In genomic region chr10:63543576-63543962, GRCh38 we compare ENCODE assay signal across 15 cellular contexts.
"Had no signal": no experiment of that assay in that cellular context is flagged by ENCODE, and none has a peak within 500 bp of the region (broad histone marks: within the 10 kb centered on the region; RNA-seq: fewer than 3 reads in every experiment).

No MANE protein-coding gene starts in this region.

- H3K4me1 ChIP-seq: colonic mucosa had no signal

- H3K27me3 Mint-ChIP-seq: activated CD4-positive, alpha-beta T cell treated with anti-CD3 and anti-CD28 coated beads for 36 hours; activated naive CD8-positive, alpha-beta T cell treated with anti-CD3 and anti-CD28 coated beads for 36 hours had no signal

- H3K9me3 ChIP-seq: colonic mucosa, left ventricle myocardium inferior, spleen, upper lobe of right lung had no signal

- H3K9me3 Mint-ChIP-seq: activated naive CD8-positive, alpha-beta T cell treated with anti-CD3 and anti-CD28 coated beads for 36 hours; WTC11 had no signal

- H3K27ac Mint-ChIP-seq: activated naive CD8-positive, alpha-beta T cell treated with anti-CD3 and anti-CD28 coated beads for 36 hours had no signal

- ATAC-seq: activated CD4-positive, alpha-beta T cell treated with anti-CD3 and anti-CD28 coated beads for 36 hours; upper lobe of right lung; WTC11 had no signal

- H3K27ac ChIP-seq: colonic mucosa, left ventricle myocardium inferior, spleen, upper lobe of right lung had no signal

- DNase-seq: activated CD4-positive, alpha-beta T cell treated with anti-CD3 and anti-CD28 coated beads for 36 hours; activated CD4-positive, alpha-beta T cell treated with anti-CD3 and anti-CD28 coated beads, Interleukin-2, amount 50 U/mL, for 48 hours; activated naive CD4-positive, alpha-beta T cell; activated naive CD8-positive, alpha-beta T cell treated with anti-CD3 and anti-CD28 coated beads for 36 hours; amniotic stem cell; colonic mucosa; head of caudate nucleus; kidney glomerular epithelial cell; left ventricle myocardium inferior; nephron progenitor cell; retina; spleen; stimulated activated naive CD4-positive, alpha-beta T cell; upper lobe of right lung had no signal

- H3K36me3 ChIP-seq: colonic mucosa, left ventricle myocardium inferior, spleen, upper lobe of right lung had no signal

- H3K4me3 ChIP-seq: colonic mucosa, left ventricle myocardium inferior, spleen, upper lobe of right lung had no signal

- H3K27me3 ChIP-seq: colonic mucosa, spleen, upper lobe of right lung had no signal

- H3K4me3 Mint-ChIP-seq: activated CD4-positive, alpha-beta T cell treated with anti-CD3 and anti-CD28 coated beads for 36 hours; activated naive CD8-positive, alpha-beta T cell treated with anti-CD3 and anti-CD28 coated beads for 36 hours; nephron progenitor cell; WTC11 had no signal
